Comparison of ENCODE assay signal across 11 cellular contexts in the genomic region with DNA sequence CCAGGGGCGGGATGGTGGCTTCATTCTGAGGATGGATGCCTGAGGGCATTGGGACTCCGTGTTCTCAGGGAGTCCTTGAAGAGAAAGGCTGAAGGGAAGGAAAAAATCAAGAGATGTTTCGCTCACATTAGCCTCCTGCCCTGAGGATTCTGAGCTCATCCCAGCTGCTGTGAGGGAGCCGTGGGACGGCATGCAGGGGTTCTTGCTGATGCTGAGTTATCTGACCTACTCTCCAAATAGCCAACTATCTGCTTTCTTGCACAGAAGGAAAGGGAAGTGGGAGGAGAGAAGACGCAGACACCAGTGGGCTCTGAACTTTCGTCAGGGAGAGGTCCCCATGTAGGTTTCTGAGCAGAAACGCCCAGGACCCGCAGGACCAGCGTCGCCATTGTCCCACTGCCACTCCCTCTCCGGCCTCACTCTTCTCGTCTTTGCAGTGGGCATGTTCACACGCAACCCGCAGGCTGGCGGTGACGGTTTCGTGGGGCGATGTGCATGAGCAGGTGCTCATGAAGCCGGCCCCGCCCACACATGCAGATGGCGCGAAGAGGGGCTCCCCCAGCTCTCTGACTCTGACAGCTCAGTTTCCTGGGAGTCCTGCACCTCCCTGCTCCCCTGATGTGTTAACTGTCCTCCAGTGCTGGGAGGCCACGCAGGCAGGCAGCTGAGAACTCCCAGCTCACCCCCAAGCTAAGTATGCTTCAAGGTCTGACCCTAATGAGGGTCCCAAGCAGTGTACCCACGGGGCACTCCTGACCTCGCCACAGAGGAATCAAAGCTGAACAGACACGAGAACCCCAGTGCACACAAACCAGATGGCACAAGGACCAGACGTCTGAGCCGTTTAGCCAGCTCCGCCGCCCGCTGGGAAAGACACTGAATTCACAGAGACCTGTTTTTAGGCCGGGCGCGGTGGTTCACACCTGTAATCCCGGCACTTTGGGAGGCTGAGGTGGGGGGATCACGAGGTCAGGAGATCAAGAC. TPM values are rescaled to one million over a fixed set of nuclear protein-coding genes. Genes with fewer than 3 reads are reported as not detected.
DNase-seq lines count a peak whose midpoint lies in the region; ATAC-seq and TF ChIP-seq lines count a peak whose summit lies in the region.
"Had no signal": no experiment of that assay in that cellular context is flagged by ENCODE, and none has a peak within 500 bp of the region (broad histone marks: within the 10 kb centered on the region; RNA-seq: fewer than 3 reads in every experiment).

No MANE protein-coding gene starts in this region.

- H3K27me3 ChIP-seq in neuronal stem cell (ENCODE audit: control insufficient read depth in 3 of 3, insufficient read depth in 3 of 3, low read depth in 1 of 3, low read length in 3 of 3) (peaks cover 0 to 3% (median 0%) of the 10 kb centered on the region in 3 experiments), hepatocyte (no peaks in the 10 kb centered on the region)

- no peak overlapping the region for H3K4me2 ChIP-seq in neuronal stem cell (ENCODE audit: insufficient read depth, low read length, poor library complexity, severe bottlenecking)
- H3K4me2 ChIP-seq in hepatocyte, result no peak overlapping the region

- H2BK15ac ChIP-seq in neuronal stem cell (ENCODE audit: low read length), result no peak overlapping the region

- H3K9me3 ChIP-seq in neuronal stem cell (replicated peaks in 1 of 2; ENCODE audit: control insufficient read depth in 2 of 2, insufficient read depth in 1 of 2, low read depth in 1 of 2, low read length in 2 of 2) (peaks cover 0 to 7% of the 10 kb centered on the region in 2 donors), hepatocyte (ENCODE audit: low read depth) (no peaks in the 10 kb centered on the region)

- no peak for DNase-seq in neuronal stem cell (ENCODE audit: low spot score)
- DNase-seq in mesothelial cell of epicardium (ENCODE audit: low spot score in 2 of 2, unreplicated experiment in 2 of 2), result no peak
- DNase-seq in NCI-H524 treated with DMSO at 0.1 percent for 48 hours (lab: John Stamatoyannopoulos, UW), result no peak
- DNase-seq in hepatocyte (ENCODE audit: low spot score), result no peak
- no peak for DNase-seq in NCI-H526 (lab: John Stamatoyannopoulos, UW)
- DNase-seq: mammary epithelial cell had no signal

- H4K91ac ChIP-seq in neuronal stem cell (ENCODE audit: low read depth, low read length, poor library complexity), result no peak overlapping the region

- H3K4me3 ChIP-seq in neuronal stem cell (ENCODE audit: low read length in 2 of 2), result no peak overlapping the region
- no peak overlapping the region for H3K4me3 ChIP-seq in hepatocyte

- H3K4me1 Mint-ChIP-seq in mesothelial cell of epicardium, result peaks cover 13% of the 10 kb centered on the region

- ATAC-seq in GM18517 (IDR thresholded peaks at IDR 0.05; ENCODE audit: unreplicated experiment) (peak; percentile 70), GM21529 (IDR thresholded peaks at IDR 0.05; ENCODE audit: unreplicated experiment) (peak; percentile 85), HG03520 (IDR thresholded peaks at IDR 0.05; ENCODE audit: unreplicated experiment) (peak; percentile 65)

- no peak overlapping the region for H2AFZ ChIP-seq in neuronal stem cell (ENCODE audit: low read length)
- H2AFZ ChIP-seq in hepatocyte, result no peak overlapping the region

- no peaks in the 10 kb centered on the region for H3K36me3 Mint-ChIP-seq in mesothelial cell of epicardium

- H3K36me3 ChIP-seq in neuronal stem cell (replicated peaks in 1 of 2; ENCODE audit: control insufficient read depth in 2 of 2, insufficient read depth in 2 of 2, low read length in 2 of 2) (no peaks in the 10 kb centered on the region), hepatocyte (replicated peaks; ENCODE audit: insufficient read depth, low read depth) (no peaks in the 10 kb centered on the region)

- peak overlapping the region; percentile 28 for H3K14ac ChIP-seq in neuronal stem cell (ENCODE audit: low read length)

- H3K9me2 ChIP-seq in hepatocyte (replicated peaks; ENCODE audit: insufficient read depth), result no peaks in the 10 kb centered on the region

- no peak overlapping the region for H3K4me3 Mint-ChIP-seq in mesothelial cell of epicardium

- H2BK5ac ChIP-seq in neuronal stem cell (ENCODE audit: low read length), result peak overlapping the region; percentile 78

- H3K9me3 Mint-ChIP-seq in mesothelial cell of epicardium, result no peaks in the 10 kb centered on the region

- peak overlapping the region; percentile 73 for H2AK5ac ChIP-seq in neuronal stem cell (ENCODE audit: low read depth, low read length)

- WGBS in neuronal stem cell (ENCODE audit: extremely low coverage in 2 of 2, insufficient read length in 2 of 2, insufficient replicate concordance in 1 of 2), 2 donors, result no CpG with 5 or more reads among the region's 37 CpGs
- WGBS in hepatocyte (ENCODE audit: low lambda C conversion rate, missing lambda C conversion rate), result 87% methylated on average over 37 of the region's 37 CpGs

- H3K27ac ChIP-seq in neuronal stem cell (replicated peaks; ENCODE audit: low read length) (no peak overlapping the region), hepatocyte (no peak overlapping the region)
- H3K27ac ChIP-seq: RWPE1 had no signal

- H4K20me1 ChIP-seq in hepatocyte (ENCODE audit: insufficient read depth, poor library complexity, severe bottlenecking), result no peaks in the 10 kb centered on the region

- H3K23ac ChIP-seq in neuronal stem cell (ENCODE audit: low read depth, low read length, poor library complexity), result no peak overlapping the region

- H3K18ac ChIP-seq in neuronal stem cell (ENCODE audit: low read length), result peak overlapping the region; percentile 35

- peaks cover 0 to 1% of the 10 kb centered on the region in 2 donors for H3K4me1 ChIP-seq in neuronal stem cell (ENCODE audit: control insufficient read depth in 2 of 2, insufficient read depth in 1 of 2, low read depth in 1 of 2, low read length in 2 of 2)
- H3K4me1 ChIP-seq in hepatocyte (ENCODE audit: insufficient read depth), result peaks cover 6% of the 10 kb centered on the region

- TF ChIP-seq CTCF in mesothelial cell of epicardium (IDR thresholded peaks at IDR 0.05; ENCODE audit: unreplicated experiment), result no peak
- no peak for TF ChIP-seq CTCF in hepatocyte (IDR thresholded peaks at IDR 0.05; ENCODE audit: poor library complexity)

- no peaks in the 10 kb centered on the region for H3K79me2 ChIP-seq in hepatocyte

- no peak overlapping the region for H2BK120ac ChIP-seq in neuronal stem cell (ENCODE audit: low read depth, low read length)

- peak overlapping the region; percentile 16 for H3K9ac ChIP-seq in neuronal stem cell (ENCODE audit: low read depth, low read length, poor library complexity)

- H3K27me3 Mint-ChIP-seq in mesothelial cell of epicardium (ENCODE audit: low read depth), result peaks cover 13% of the 10 kb centered on the region

- H2BK12ac ChIP-seq in neuronal stem cell (ENCODE audit: low read length), result no peak overlapping the region

- H3K27ac Mint-ChIP-seq in mesothelial cell of epicardium, result no peak overlapping the region

- H3K4ac ChIP-seq in neuronal stem cell (ENCODE audit: low read length), result no peak overlapping the region

- no peak overlapping the region for H4K8ac ChIP-seq in neuronal stem cell (ENCODE audit: low read depth, low read length)

- no peaks in the 10 kb centered on the region for H3K79me1 ChIP-seq in neuronal stem cell (ENCODE audit: low read depth, low read length)

RNA-seq across cellular contexts. Expression of gene ABLIM2, which starts 13.6 kb away (rescaled TPM):
- polyA plus RNA-seq in neuronal stem cell (2013, experiment 1 of 2), result 0.78 TPM
- 0.93 TPM for polyA plus RNA-seq in neuronal stem cell (2013, experiment 2 of 2)
- total RNA-seq in mesothelial cell of epicardium (2.7 to 3.5 TPM (median 3.1 TPM) in 3 replicates), hepatocyte (0.68 and 1.7 TPM in 2 replicates)
- polyA plus RNA-seq in hepatocyte, result 2.0 and 3.3 TPM in 2 replicates

RNA-seq across cellular contexts. Expression of gene SH3TC1, which starts 26.9 kb away (rescaled TPM):
- polyA plus RNA-seq in neuronal stem cell (2013, experiment 1 of 2), result 0.13 TPM
- 0.08 TPM for polyA plus RNA-seq in neuronal stem cell (2013, experiment 2 of 2)
- 22.0 to 24.0 TPM (median 23.2 TPM) in 3 replicates for total RNA-seq in mesothelial cell of epicardium
- 16.5 and 35.4 TPM in 2 replicates for total RNA-seq in hepatocyte
- 30.3 and 41.2 TPM in 2 replicates for polyA plus RNA-seq in hepatocyte
- total RNA-seq: G401 had no signal
